15 cellular contexts compared by ENCODE assay signal in genomic region chr11:59654893-59655292, GRCh38. TPM values are rescaled to one million over a fixed set of nuclear protein-coding genes. Genes with fewer than 3 reads are reported as not detected.
DNase-seq lines count a peak whose midpoint lies in the region; ATAC-seq and TF ChIP-seq lines count a peak whose summit lies in the region.
"Had no signal": no experiment of that assay in that cellular context is flagged by ENCODE, and none has a peak within 500 bp of the region (broad histone marks: within the 10 kb centered on the region; RNA-seq: fewer than 3 reads in every experiment).

No MANE protein-coding gene starts in this region.

- TF ChIP-seq POLR2A in gastrocnemius medialis (IDR thresholded peaks at IDR 0.05) = peak in 1 of 2 donors; percentile 27

- TF ChIP-seq CTCF in left ventricle myocardium inferior (IDR thresholded peaks at IDR 0.05; ENCODE audit: borderline replicate concordance) (no peak), WERI-Rb-1 (IDR thresholded peaks at IDR 0.05; ENCODE audit: low read depth, low read length) (no peak), gastrocnemius medialis (IDR thresholded peaks at IDR 0.05 in 4 of 5, conservative IDR thresholded peaks at IDR 0.05 in 1 of 5) (no peak)

- H3K4me3 ChIP-seq in left ventricle myocardium inferior (no peak overlapping the region), WERI-Rb-1 (ENCODE audit: low read depth, low read length) (no peak overlapping the region), gastrocnemius medialis (no peak overlapping the region)

- peak overlapping the region; percentile 50 for H3K27ac ChIP-seq in left ventricle myocardium inferior (replicated peaks)
- peak overlapping the region; percentile 60 for H3K27ac ChIP-seq in WERI-Rb-1
- H3K27ac ChIP-seq in gastrocnemius medialis = peak overlapping the region; percentile 67 to 75 (median 73)

- in situ Hi-C loops in gastrocnemius medialis (cut with MboI; ENCODE audit: low sequenced_read_pairs in 4 of 4) = no loop called here

- DNase-seq in left ventricle myocardium inferior (no peak), Right ventricle myocardium inferior (ENCODE audit: missing footprints) (no peak), WERI-Rb-1 (no peak), gastrocnemius medialis (no peak), AML-193 (lab: John Stamatoyannopoulos, UW) (no peak), germinal center (ENCODE audit: low spot score) (no peak), HUDEP-2 (lab: John Stamatoyannopoulos, UW; ENCODE audit: unreplicated experiment in 76 of 76) (no peak)
- DNase-seq: BE2C; C1 segment of cervical spinal cord; CD4-positive, CD25-positive, alpha-beta regulatory T cell; DMS79 treated with DMSO at 0.1 percent for 48 hours; GF-D8; GOT3; H7 had no signal

- H3K36me3 ChIP-seq in left ventricle myocardium inferior (peaks cover 99% of the 10 kb centered on the region), WERI-Rb-1 (peaks cover 94% of the 10 kb centered on the region), gastrocnemius medialis (peaks cover 2 to 99% of the 10 kb centered on the region in 2 donors)

- H3K4me1 ChIP-seq in left ventricle myocardium inferior (no peaks in the 10 kb centered on the region), gastrocnemius medialis (peaks cover 10 to 15% of the 10 kb centered on the region in 2 donors)
- H3K4me1 ChIP-seq: BE2C had no signal

- ATAC-seq in Right ventricle myocardium inferior = no peak
- peak; percentile 85 to 96 for ATAC-seq in gastrocnemius medialis

- H3K27me3 ChIP-seq in left ventricle myocardium inferior (ENCODE audit: low read depth) (no peaks in the 10 kb centered on the region), WERI-Rb-1 (ENCODE audit: insufficient read depth, low read depth, severe bottlenecking) (no peaks in the 10 kb centered on the region), gastrocnemius medialis (no peaks in the 10 kb centered on the region)
- H3K27me3 ChIP-seq: BE2C had no signal

- H3K9me3 ChIP-seq in left ventricle myocardium inferior (replicated peaks) (no peaks in the 10 kb centered on the region), WERI-Rb-1 (ENCODE audit: severe bottlenecking) (no peaks in the 10 kb centered on the region), gastrocnemius medialis (no peaks in the 10 kb centered on the region)
- H3K9me3 ChIP-seq: BE2C had no signal

- intact Hi-C loops in left ventricle myocardium inferior (cut with micrococcal nuclease) = loop anchor here (5.0 kb wide), 1 partner anchor 73 kb away; no protein-coding TSS in a partner anchor
- intact Hi-C loops in Right ventricle myocardium inferior (cut with DNase I) = loop anchor here (5.0 kb wide), 1 partner anchor 48 kb away; no protein-coding TSS in a partner anchor
- intact Hi-C loops in gastrocnemius medialis (cut with DNase I; ENCODE audit: low total_unique reads) = no loop called here

RNA-seq across cellular contexts. Expression of gene PATL1, which starts 13.9 kb away (rescaled TPM):
- total RNA-seq in left ventricle myocardium inferior (21.1 TPM), Right ventricle myocardium inferior (22.3 TPM), gastrocnemius medialis (10 to 100 TPM; 19.0 to 29.9 (median 26.2) TPM)

RNA-seq across cellular contexts. Expression of gene OSBP, which starts 39.3 kb away (rescaled TPM):
- total RNA-seq in left ventricle myocardium inferior (30.0 TPM), Right ventricle myocardium inferior (38.5 TPM), gastrocnemius medialis (10 to 100 TPM; 27.4 to 45.2 (median 34.9) TPM)

RNA-seq across cellular contexts. Expression of gene OR10V1, which starts 58.8 kb away (rescaled TPM):
- total RNA-seq in left ventricle myocardium inferior (not detected), Right ventricle myocardium inferior (not detected), gastrocnemius medialis (not detected)
- total RNA-seq: A172; CD4-positive, CD25-positive, alpha-beta regulatory T cell; H7 had no signal
